ENCODE assay signal across 8 cellular contexts in genomic region chr7:34628618-34629017, GRCh38. TPM values are rescaled to one million over a fixed set of nuclear protein-coding genes. Genes with fewer than 3 reads are reported as not detected.
"Had no signal": no experiment of that assay in that cellular context is flagged by ENCODE, and none has a peak within 500 bp of the region (broad histone marks: within the 10 kb centered on the region; RNA-seq: fewer than 3 reads in every experiment).

No MANE protein-coding gene starts in this region.

RNA-seq across cellular contexts. Expression of gene NPSR1, which starts 29.4 kb away (rescaled TPM):
- total RNA-seq: NCI-H460; OCI-LY7; PC-3; Peyer's patch; Right ventricle myocardium superior; RPMI7951; SJSA1; T-helper 1 cell treated with Interleukin-12 subunit alpha and Interleukin-12 subunit beta and Interleukin-4 antibody, amounts not matched to agents 30 ng/mL and 1 ng/mL, for 36 hours had no signal
